ENCODE assay signal across 8 cellular contexts in the genomic region with DNA sequence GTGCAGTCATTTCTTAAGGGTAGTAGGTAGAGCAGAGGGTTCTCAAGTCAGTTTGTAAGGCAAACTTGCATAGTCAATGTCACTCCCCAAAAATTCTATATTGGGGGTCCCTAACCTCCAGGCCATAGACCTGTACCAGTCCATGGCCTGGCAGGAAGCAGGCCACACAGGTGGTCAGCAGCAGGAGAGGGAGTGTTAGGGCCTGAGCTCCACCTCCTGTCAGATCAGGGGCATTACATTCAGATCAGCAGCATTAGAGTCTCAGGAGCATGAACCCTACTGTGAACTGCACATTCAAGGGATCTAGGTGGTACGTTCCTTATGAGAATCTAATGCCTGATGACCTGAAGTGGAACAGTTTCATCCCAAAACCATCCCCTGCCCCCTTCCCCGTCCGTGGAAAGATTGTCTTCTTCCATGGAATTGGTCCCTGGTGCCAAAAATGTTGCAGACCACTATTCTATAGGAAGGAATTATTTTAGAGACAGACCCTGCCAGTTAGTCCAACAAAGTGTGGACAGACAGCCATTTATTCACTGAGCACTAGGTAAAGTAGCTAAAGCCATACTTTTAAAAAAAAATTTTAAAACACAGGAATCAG. TPM values are rescaled to one million over a fixed set of nuclear protein-coding genes. Genes with fewer than 3 reads are reported as not detected.
DNase-seq lines count a peak whose midpoint lies in the region; ATAC-seq, FAIRE-seq and TF ChIP-seq lines count a peak whose summit lies in the region.

No MANE protein-coding gene starts in this region.

- DNase-seq in NCI-H2081 (lab: John Stamatoyannopoulos, UW) (peak; percentile 13 to 49), NCI-H2081 treated with DMSO at 0.1 percent for 48 hours (lab: John Stamatoyannopoulos, UW) (no peak), H54 (ENCODE audit: insufficient read length, low spot score) (peak; percentile 31), NCI-H146 treated with DMSO at 0.1 percent for 48 hours (lab: John Stamatoyannopoulos, UW; ENCODE audit: unreplicated experiment) (peak; percentile 40), amniotic epithelial cell (ENCODE audit: low read depth) (peak; percentile 58), immature natural killer cell (peak in 1 of 3 donors; percentile 30)

- H3K36me3 Mint-ChIP-seq in immature natural killer cell: peaks cover 0 to 19% (median 4%) of the 10 kb centered on the region in 3 donors

- no peak overlapping the region for H3K4me3 Mint-ChIP-seq in immature natural killer cell

- no peak for ATAC-seq in HG02970 (IDR thresholded peaks at IDR 0.05; ENCODE audit: low FRiP score, unreplicated experiment)
- no peak for ATAC-seq in HG02763 (IDR thresholded peaks at IDR 0.05; ENCODE audit: unreplicated experiment)

- FAIRE-seq in H54 (lab: Jason Lieb, UNC): peak; percentile 94

- H3K4me1 Mint-ChIP-seq in immature natural killer cell: peaks cover 30 to 53% of the 10 kb centered on the region in 2 donors

- H3K27me3 Mint-ChIP-seq in immature natural killer cell (ENCODE audit: low read depth in 3 of 3): peaks cover 0 to 11% (median 1%) of the 10 kb centered on the region in 3 donors

- peak overlapping the region; percentile 46 to 72 (median 58) for H3K27ac Mint-ChIP-seq in immature natural killer cell

- no peak for TF ChIP-seq POLR2A in H54 (IDR thresholded peaks at IDR 0.05; ENCODE audit: low read depth, low read length)

- H3K9me3 Mint-ChIP-seq in immature natural killer cell: no peaks in the 10 kb centered on the region

RNA-seq across cellular contexts. Expression of gene COA5, which starts 6.7 kb away (rescaled TPM):
- polyA plus RNA-seq in immature natural killer cell: 10 to 100 TPM; 34.0 to 54.6 (median 37.5) TPM

RNA-seq across cellular contexts. Expression of gene UNC50, which starts 6.8 kb away (rescaled TPM):
- polyA plus RNA-seq in immature natural killer cell: 10 to 100 TPM; 42.1 to 73.4 (median 58.6) TPM
